1 cellular context compared by ENCODE assay signal in the genomic region with DNA sequence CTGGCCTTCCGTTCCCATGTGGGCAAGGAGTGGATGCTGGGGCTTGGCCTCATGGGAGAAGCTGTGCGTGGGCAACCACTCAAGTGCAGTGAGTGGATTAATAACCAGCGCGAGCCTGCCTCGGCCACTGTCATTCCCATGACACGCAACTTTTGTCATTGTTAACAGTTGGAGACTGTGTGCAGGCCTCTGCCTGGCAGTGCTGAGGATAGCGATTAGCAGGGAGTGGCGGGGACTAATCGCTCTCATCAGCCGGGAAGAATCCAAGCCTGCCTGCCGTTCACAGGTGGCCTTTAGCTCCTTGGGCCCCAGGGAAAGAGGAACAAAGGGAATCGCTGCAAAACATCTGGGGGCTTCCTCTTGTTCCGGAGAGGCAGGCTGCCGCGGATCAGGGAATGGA.
TF ChIP-seq lines count a peak whose summit lies in the region.

No MANE protein-coding gene starts in this region.

TF ChIP-seq in H1, 55 proteins besides CTCF, POLR2A, EP300 and RAD21:
- no peak for TF ChIP-seq JUND (IDR thresholded peaks at IDR 0.05; ENCODE audit: low read length)
- TF ChIP-seq GABPA (IDR thresholded peaks at IDR 0.05; ENCODE audit: borderline replicate concordance, insufficient read depth, low read length): no peak
- TF ChIP-seq, protein P1, sequence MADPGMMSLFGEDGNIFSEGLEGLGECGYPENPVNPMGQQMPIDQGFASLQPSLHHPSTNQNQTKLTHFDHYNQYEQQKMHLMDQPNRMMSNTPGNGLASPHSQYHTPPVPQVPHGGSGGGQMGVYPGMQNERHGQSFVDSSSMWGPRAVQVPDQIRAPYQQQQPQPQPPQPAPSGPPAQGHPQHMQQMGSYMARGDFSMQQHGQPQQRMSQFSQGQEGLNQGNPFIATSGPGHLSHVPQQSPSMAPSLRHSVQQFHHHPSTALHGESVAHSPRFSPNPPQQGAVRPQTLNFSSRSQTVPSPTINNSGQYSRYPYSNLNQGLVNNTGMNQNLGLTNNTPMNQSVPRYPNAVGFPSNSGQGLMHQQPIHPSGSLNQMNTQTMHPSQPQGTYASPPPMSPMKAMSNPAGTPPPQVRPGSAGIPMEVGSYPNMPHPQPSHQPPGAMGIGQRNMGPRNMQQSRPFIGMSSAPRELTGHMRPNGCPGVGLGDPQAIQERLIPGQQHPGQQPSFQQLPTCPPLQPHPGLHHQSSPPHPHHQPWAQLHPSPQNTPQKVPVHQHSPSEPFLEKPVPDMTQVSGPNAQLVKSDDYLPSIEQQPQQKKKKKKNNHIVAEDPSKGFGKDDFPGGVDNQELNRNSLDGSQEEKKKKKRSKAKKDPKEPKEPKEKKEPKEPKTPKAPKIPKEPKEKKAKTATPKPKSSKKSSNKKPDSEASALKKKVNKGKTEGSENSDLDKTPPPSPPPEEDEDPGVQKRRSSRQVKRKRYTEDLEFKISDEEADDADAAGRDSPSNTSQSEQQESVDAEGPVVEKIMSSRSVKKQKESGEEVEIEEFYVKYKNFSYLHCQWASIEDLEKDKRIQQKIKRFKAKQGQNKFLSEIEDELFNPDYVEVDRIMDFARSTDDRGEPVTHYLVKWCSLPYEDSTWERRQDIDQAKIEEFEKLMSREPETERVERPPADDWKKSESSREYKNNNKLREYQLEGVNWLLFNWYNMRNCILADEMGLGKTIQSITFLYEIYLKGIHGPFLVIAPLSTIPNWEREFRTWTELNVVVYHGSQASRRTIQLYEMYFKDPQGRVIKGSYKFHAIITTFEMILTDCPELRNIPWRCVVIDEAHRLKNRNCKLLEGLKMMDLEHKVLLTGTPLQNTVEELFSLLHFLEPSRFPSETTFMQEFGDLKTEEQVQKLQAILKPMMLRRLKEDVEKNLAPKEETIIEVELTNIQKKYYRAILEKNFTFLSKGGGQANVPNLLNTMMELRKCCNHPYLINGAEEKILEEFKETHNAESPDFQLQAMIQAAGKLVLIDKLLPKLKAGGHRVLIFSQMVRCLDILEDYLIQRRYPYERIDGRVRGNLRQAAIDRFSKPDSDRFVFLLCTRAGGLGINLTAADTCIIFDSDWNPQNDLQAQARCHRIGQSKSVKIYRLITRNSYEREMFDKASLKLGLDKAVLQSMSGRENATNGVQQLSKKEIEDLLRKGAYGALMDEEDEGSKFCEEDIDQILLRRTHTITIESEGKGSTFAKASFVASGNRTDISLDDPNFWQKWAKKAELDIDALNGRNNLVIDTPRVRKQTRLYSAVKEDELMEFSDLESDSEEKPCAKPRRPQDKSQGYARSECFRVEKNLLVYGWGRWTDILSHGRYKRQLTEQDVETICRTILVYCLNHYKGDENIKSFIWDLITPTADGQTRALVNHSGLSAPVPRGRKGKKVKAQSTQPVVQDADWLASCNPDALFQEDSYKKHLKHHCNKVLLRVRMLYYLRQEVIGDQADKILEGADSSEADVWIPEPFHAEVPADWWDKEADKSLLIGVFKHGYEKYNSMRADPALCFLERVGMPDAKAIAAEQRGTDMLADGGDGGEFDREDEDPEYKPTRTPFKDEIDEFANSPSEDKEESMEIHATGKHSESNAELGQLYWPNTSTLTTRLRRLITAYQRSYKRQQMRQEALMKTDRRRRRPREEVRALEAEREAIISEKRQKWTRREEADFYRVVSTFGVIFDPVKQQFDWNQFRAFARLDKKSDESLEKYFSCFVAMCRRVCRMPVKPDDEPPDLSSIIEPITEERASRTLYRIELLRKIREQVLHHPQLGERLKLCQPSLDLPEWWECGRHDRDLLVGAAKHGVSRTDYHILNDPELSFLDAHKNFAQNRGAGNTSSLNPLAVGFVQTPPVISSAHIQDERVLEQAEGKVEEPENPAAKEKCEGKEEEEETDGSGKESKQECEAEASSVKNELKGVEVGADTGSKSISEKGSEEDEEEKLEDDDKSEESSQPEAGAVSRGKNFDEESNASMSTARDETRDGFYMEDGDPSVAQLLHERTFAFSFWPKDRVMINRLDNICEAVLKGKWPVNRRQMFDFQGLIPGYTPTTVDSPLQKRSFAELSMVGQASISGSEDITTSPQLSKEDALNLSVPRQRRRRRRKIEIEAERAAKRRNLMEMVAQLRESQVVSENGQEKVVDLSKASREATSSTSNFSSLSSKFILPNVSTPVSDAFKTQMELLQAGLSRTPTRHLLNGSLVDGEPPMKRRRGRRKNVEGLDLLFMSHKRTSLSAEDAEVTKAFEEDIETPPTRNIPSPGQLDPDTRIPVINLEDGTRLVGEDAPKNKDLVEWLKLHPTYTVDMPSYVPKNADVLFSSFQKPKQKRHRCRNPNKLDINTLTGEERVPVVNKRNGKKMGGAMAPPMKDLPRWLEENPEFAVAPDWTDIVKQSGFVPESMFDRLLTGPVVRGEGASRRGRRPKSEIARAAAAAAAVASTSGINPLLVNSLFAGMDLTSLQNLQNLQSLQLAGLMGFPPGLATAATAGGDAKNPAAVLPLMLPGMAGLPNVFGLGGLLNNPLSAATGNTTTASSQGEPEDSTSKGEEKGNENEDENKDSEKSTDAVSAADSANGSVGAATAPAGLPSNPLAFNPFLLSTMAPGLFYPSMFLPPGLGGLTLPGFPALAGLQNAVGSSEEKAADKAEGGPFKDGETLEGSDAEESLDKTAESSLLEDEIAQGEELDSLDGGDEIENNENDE (IDR thresholded peaks at IDR 0.05; ENCODE audit: insufficient replicate concordance, low read length): no peak
TF ChIP-seq in H1: peak in this region for 0.
